ENCODE assay signal across 16 cellular contexts in the genomic region with DNA sequence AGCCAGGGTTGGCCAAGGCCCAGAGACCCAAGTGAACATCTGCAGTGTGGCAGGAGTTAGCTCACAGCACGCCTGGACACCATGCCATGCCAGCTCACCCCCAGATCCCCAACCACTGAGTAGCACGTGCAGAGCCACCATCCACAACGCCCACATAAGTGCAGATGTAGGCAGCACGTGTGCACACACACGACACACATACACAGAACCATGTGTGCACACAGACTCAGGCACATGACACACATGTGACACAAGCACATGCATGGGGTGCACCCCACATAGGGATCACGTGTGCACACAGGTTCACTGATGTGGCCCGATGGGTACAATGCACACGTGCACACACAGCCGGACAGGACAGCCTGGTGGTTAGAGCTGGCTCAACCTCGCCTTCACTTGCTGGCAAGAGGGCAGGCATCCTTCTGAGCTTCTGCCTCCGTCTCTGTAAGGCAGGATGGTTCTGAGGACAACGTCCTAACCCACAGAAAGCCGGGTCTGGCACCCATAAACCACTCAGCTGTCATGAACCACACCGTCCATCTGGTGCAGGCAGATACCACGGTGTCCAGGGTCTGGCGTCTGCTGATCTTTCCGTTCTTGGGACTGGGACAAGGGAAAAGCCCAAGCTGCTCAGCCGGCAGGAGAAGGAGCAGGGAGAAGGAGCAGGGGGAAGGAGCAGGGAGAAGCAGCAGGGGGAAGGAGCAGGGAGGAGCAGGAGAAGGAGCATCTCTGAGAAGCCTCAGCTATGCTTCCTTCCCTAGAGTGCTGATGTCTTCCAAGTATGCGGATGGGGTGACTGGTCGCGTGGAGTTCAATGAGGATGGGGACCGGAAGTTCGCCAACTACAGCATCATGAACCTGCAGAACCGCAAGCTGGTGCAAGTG. TPM values are rescaled to one million over a fixed set of nuclear protein-coding genes. Genes with fewer than 3 reads are reported as not detected.
DNase-seq lines count a peak whose midpoint lies in the region; FAIRE-seq and TF ChIP-seq lines count a peak whose summit lies in the region.
"Had no signal": no experiment of that assay in that cellular context is flagged by ENCODE, and none has a peak within 500 bp of the region (broad histone marks: within the 10 kb centered on the region; RNA-seq: fewer than 3 reads in every experiment).

No MANE protein-coding gene starts in this region.

- no peaks in the 10 kb centered on the region for H3K36me3 ChIP-seq in BLaER1 treated with 17β-estradiol and CSF1 and Interleukin-3, amounts not matched to agents 10 nM and 100 nM
- H3K36me3 ChIP-seq in MM.1S (replicated peaks; ENCODE audit: insufficient read depth, low read length) (no peaks in the 10 kb centered on the region), endothelial cell of umbilical vein (ENCODE audit: control insufficient read depth in 2 of 2, extremely low read depth in 1 of 2, insufficient read depth in 2 of 2, low read length in 2 of 2) (no peaks in the 10 kb centered on the region)
- H3K36me3 ChIP-seq: thyroid gland had no signal

- DNase-seq in MM.1S: peak; percentile 3
- DNase-seq in endothelial cell of umbilical vein (ENCODE audit: low read depth, low spot score): no peak
- DNase-seq in nephron progenitor cell: no peak
- no peak for DNase-seq in AG08396 (ENCODE audit: low spot score)
- no peak for DNase-seq in COLO668 (lab: John Stamatoyannopoulos, UW; ENCODE audit: unreplicated experiment)
- DNase-seq: activated B cell treated with CpG ODN at 0.5 μM for 24 hours, NCI-H1930, NCI-H524 treated with DMSO at 0.1 percent for 48 hours, thyroid gland had no signal

- TF ChIP-seq CTCF in MM.1S (IDR thresholded peaks at IDR 0.05; ENCODE audit: low read length) (no peak), endothelial cell of umbilical vein (IDR thresholded peaks at IDR 0.05; ENCODE audit: extremely low read depth in 1 of 2, insufficient read depth in 1 of 2, low read depth in 1 of 2, low read length in 2 of 2) (no peak), nephron progenitor cell (IDR thresholded peaks at IDR 0.05) (no peak)

- no peaks in the 10 kb centered on the region for H3K9me3 ChIP-seq in BLaER1 treated with 17β-estradiol and CSF1 and Interleukin-3, amounts not matched to agents 10 nM and 100 nM (replicated peaks in 1 of 11)
- H3K9me3 ChIP-seq in MM.1S (replicated peaks; ENCODE audit: insufficient read depth, low read length): no peaks in the 10 kb centered on the region
- H3K9me3 ChIP-seq in endothelial cell of umbilical vein (replicated peaks; ENCODE audit: control insufficient read depth, insufficient read depth, low read length): no peaks in the 10 kb centered on the region
- H3K9me3 ChIP-seq: mucosa of descending colon, thyroid gland had no signal

- FAIRE-seq in endothelial cell of umbilical vein (lab: Jason Lieb, UNC): no peak

- peaks cover 0 to 31% (median 6%) of the 10 kb centered on the region in 11 experiments; a peak in 6 of 22 replicates for H4K20me1 ChIP-seq in BLaER1 treated with 17β-estradiol and CSF1 and Interleukin-3, amounts not matched to agents 10 nM and 100 nM
- no peaks in the 10 kb centered on the region for H4K20me1 ChIP-seq in MM.1S (ENCODE audit: insufficient read depth, low read length)
- no peaks in the 10 kb centered on the region for H4K20me1 ChIP-seq in endothelial cell of umbilical vein (replicated peaks; ENCODE audit: control insufficient read depth, extremely low read depth, insufficient read depth, low read length)

- H3F3A ChIP-seq in MM.1S (ENCODE audit: insufficient read depth, low read length): no peaks in the 10 kb centered on the region

- H3K9me3 Mint-ChIP-seq in nephron progenitor cell: no peaks in the 10 kb centered on the region
- H3K9me3 Mint-ChIP-seq: activated B cell treated with CpG ODN at 0.5 μM for 24 hours had no signal

- H3K9ac ChIP-seq in BLaER1 treated with 17β-estradiol and CSF1 and Interleukin-3, amounts not matched to agents 10 nM and 100 nM: peak overlapping the region in 1 of 11 experiments; percentile 24; a peak in 1 of 22 replicates
- no peak overlapping the region for H3K9ac ChIP-seq in MM.1S (ENCODE audit: low read length)
- no peak overlapping the region for H3K9ac ChIP-seq in endothelial cell of umbilical vein (replicated peaks; ENCODE audit: extremely low read depth, insufficient read depth, low read length)

- no peaks in the 10 kb centered on the region for H3K9me1 ChIP-seq in endothelial cell of umbilical vein (replicated peaks; ENCODE audit: control insufficient read depth, extremely low read depth, insufficient read depth, low read length)

- no peak overlapping the region for H3K27ac Mint-ChIP-seq in nephron progenitor cell
- H3K27ac Mint-ChIP-seq: activated B cell treated with CpG ODN at 0.5 μM for 24 hours had no signal

- no peaks in the 10 kb centered on the region for H3K9me2 ChIP-seq in MM.1S (replicated peaks; ENCODE audit: insufficient read depth, low read length)

- CTCF ChIA-PET in endothelial cell of umbilical vein (lab: Charles Lee): interaction anchor here (1.1 to 2.1 kb wide), 4 partner anchors 8 to 77 kb away, joined by 3 to 5 read pairs (median 4); a partner anchor contains a TSS

- H3K27me3 Mint-ChIP-seq in nephron progenitor cell (ENCODE audit: low read depth, poor library complexity): peaks cover 86% of the 10 kb centered on the region

- POLR2A ChIA-PET in endothelial cell of umbilical vein (lab: Charles Lee): interaction anchor here (1.3 kb wide), 1 partner anchor 83 kb away, joined by 4 read pairs; a partner anchor contains a TSS

- TF ChIP-seq POLR2A in endothelial cell of umbilical vein (IDR thresholded peaks at IDR 0.05; ENCODE audit: low read depth, low read length): no peak

- H3K27ac ChIP-seq in BLaER1 treated with 17β-estradiol and CSF1 and Interleukin-3, amounts not matched to agents 10 nM and 100 nM: no peak overlapping the region
- H3K27ac ChIP-seq in MM.1S (ENCODE audit: low read length) (no peak overlapping the region), endothelial cell of umbilical vein (ENCODE audit: insufficient read depth, low read depth, low read length) (no peak overlapping the region)
- H3K27ac ChIP-seq: thyroid gland had no signal

- no peak overlapping the region for H3K4me3 ChIP-seq in BLaER1 treated with 17β-estradiol and CSF1 and Interleukin-3, amounts not matched to agents 10 nM and 100 nM
- H3K4me3 ChIP-seq in MM.1S (ENCODE audit: low read length): no peak overlapping the region
- H3K4me3 ChIP-seq in endothelial cell of umbilical vein (replicated peaks in 1 of 3; ENCODE audit: insufficient read depth in 1 of 3, low read depth in 1 of 3, low read length in 3 of 3): no peak overlapping the region
- H3K4me3 ChIP-seq: mucosa of descending colon, thyroid gland had no signal

- BruUV-seq in endothelial cell of umbilical vein (replicated peaks; lab: Mats Ljungman, UMichigan): no TSS peak

- H3K36me3 Mint-ChIP-seq in nephron progenitor cell (ENCODE audit: low read depth): no peaks in the 10 kb centered on the region

- intact Hi-C loops in endothelial cell of umbilical vein (cut with micrococcal nuclease): no loop called here

- H3K27me3 ChIP-seq in BLaER1 treated with 17β-estradiol and CSF1 and Interleukin-3, amounts not matched to agents 10 nM and 100 nM: peaks cover 0 to 17% (median 0%) of the 10 kb centered on the region in 11 experiments; a peak in 4 of 22 replicates
- peaks cover 49% of the 10 kb centered on the region for H3K27me3 ChIP-seq in MM.1S (replicated peaks; ENCODE audit: insufficient read depth, low read length)
- H3K27me3 ChIP-seq in endothelial cell of umbilical vein (ENCODE audit: control insufficient read depth in 2 of 2, insufficient read depth in 2 of 2, low read length in 2 of 2): peaks cover 10 to 21% of the 10 kb centered on the region in 2 experiments

- H2AFZ ChIP-seq in MM.1S (ENCODE audit: low read length) (no peak overlapping the region), endothelial cell of umbilical vein (ENCODE audit: low read depth, low read length) (no peak overlapping the region)

- H3K4me3 Mint-ChIP-seq in nephron progenitor cell: no peak overlapping the region

- H3K4me1 Mint-ChIP-seq in nephron progenitor cell: no peaks in the 10 kb centered on the region

- H3K4me1 ChIP-seq in BLaER1 treated with 17β-estradiol and CSF1 and Interleukin-3, amounts not matched to agents 10 nM and 100 nM: peaks cover 6 to 39% (median 31%) of the 10 kb centered on the region in 10 experiments
- H3K4me1 ChIP-seq in MM.1S (ENCODE audit: low read length): peaks cover 23% of the 10 kb centered on the region
- no peaks in the 10 kb centered on the region for H3K4me1 ChIP-seq in endothelial cell of umbilical vein (ENCODE audit: control insufficient read depth, extremely low read depth, insufficient read depth, low read length)

- H3K79me2 ChIP-seq in MM.1S (ENCODE audit: low read length): no peaks in the 10 kb centered on the region
- no peaks in the 10 kb centered on the region for H3K79me2 ChIP-seq in endothelial cell of umbilical vein (ENCODE audit: control insufficient read depth, insufficient read depth, low read length)

- H3K4me2 ChIP-seq in BLaER1 treated with 17β-estradiol and CSF1 and Interleukin-3, amounts not matched to agents 10 nM and 100 nM: peak overlapping the region in 10 of 11 experiments; percentile 70 to 97 (median 90); a peak in 19 of 22 replicates
- no peak overlapping the region for H3K4me2 ChIP-seq in MM.1S (ENCODE audit: low read depth, low read length)
- H3K4me2 ChIP-seq in endothelial cell of umbilical vein (ENCODE audit: insufficient read depth, low read length): no peak overlapping the region

- dilution Hi-C loops in endothelial cell of umbilical vein (cut with MboI; ENCODE audit: extremely low pct_ligation_motif_present, low sequenced_read_pairs): no loop called here

RNA-seq across cellular contexts. Expression of a gene that starts 12.0 kb away (rescaled TPM):
- not detected in 2 replicates for total RNA-seq in endothelial cell of umbilical vein
- polyA plus RNA-seq in endothelial cell of umbilical vein: 0.08 TPM in 1 of 2 replicates, not detected in the other
- not detected in 2 replicates for polyA plus RNA-seq in endothelial cell of umbilical vein (2011; cell fraction: cytosol; rRNA removed)
- polyA plus RNA-seq in endothelial cell of umbilical vein (2011; cell fraction: nucleus; rRNA removed): not detected in 2 replicates
- not detected in 2 replicates for polyA plus RNA-seq in endothelial cell of umbilical vein (2012)
- not detected in 2 replicates for polyA minus RNA-seq in endothelial cell of umbilical vein
- polyA minus RNA-seq in endothelial cell of umbilical vein (2011; cell fraction: cytosol; rRNA and poly(A)+ RNA removed): 3.0 TPM
- polyA minus RNA-seq in endothelial cell of umbilical vein (2011; cell fraction: nucleus; rRNA and poly(A)+ RNA removed): not detected in 2 replicates
- total RNA-seq: dermis microvascular lymphatic vessel endothelial cell, fibroblast of lung, left cardiac atrium, osteocyte, thyroid gland had no signal
- polyA plus RNA-seq: fibroblast of lung had no signal

RNA-seq across cellular contexts. Expression of a gene that starts 14.0 kb away (rescaled TPM):
- not detected in 2 replicates for total RNA-seq in endothelial cell of umbilical vein
- not detected in 2 replicates for polyA plus RNA-seq in endothelial cell of umbilical vein
- not detected in 2 replicates for polyA plus RNA-seq in endothelial cell of umbilical vein (2011; cell fraction: cytosol; rRNA removed)
- not detected in 2 replicates for polyA plus RNA-seq in endothelial cell of umbilical vein (2011; cell fraction: nucleus; rRNA removed)
- not detected in 2 replicates for polyA plus RNA-seq in endothelial cell of umbilical vein (2012)
- polyA minus RNA-seq in endothelial cell of umbilical vein: not detected in 2 replicates
- polyA minus RNA-seq in endothelial cell of umbilical vein (2011; cell fraction: cytosol; rRNA and poly(A)+ RNA removed): not detected
- not detected in 2 replicates for polyA minus RNA-seq in endothelial cell of umbilical vein (2011; cell fraction: nucleus; rRNA and poly(A)+ RNA removed)
- total RNA-seq: activated B cell treated with CpG ODN at 0.5 μM for 24 hours, dermis microvascular lymphatic vessel endothelial cell, fibroblast of lung, HT-29, left cardiac atrium, osteocyte, thyroid gland had no signal
- polyA plus RNA-seq: fibroblast of lung had no signal

RNA-seq across cellular contexts. Expression of a gene that starts 18.9 kb away (rescaled TPM):
- total RNA-seq in endothelial cell of umbilical vein: not detected in 2 replicates
- not detected in 2 replicates for polyA plus RNA-seq in endothelial cell of umbilical vein
- polyA plus RNA-seq in endothelial cell of umbilical vein (2011; cell fraction: cytosol; rRNA removed): not detected in 2 replicates
- polyA plus RNA-seq in endothelial cell of umbilical vein (2011; cell fraction: nucleus; rRNA removed): 0.13 and 0.18 TPM in 2 replicates
- polyA plus RNA-seq in endothelial cell of umbilical vein (2012): 0.14 and 0.48 TPM in 2 replicates
- polyA minus RNA-seq in endothelial cell of umbilical vein: 0.04 TPM in 1 of 2 replicates, not detected in the other
- 2.7 TPM for polyA minus RNA-seq in endothelial cell of umbilical vein (2011; cell fraction: cytosol; rRNA and poly(A)+ RNA removed)
- polyA minus RNA-seq in endothelial cell of umbilical vein (2011; cell fraction: nucleus; rRNA and poly(A)+ RNA removed): not detected in 2 replicates
- total RNA-seq: dermis microvascular lymphatic vessel endothelial cell, left cardiac atrium, osteocyte, thyroid gland had no signal

RNA-seq across cellular contexts. Expression of a gene that starts 30.5 kb away (rescaled TPM):
- total RNA-seq in endothelial cell of umbilical vein: 69.2 and 70.0 TPM in 2 replicates
- 44.8 and 57.5 TPM in 2 replicates for polyA plus RNA-seq in endothelial cell of umbilical vein
- polyA plus RNA-seq in endothelial cell of umbilical vein (2011; cell fraction: cytosol; rRNA removed): 20.7 and 26.9 TPM in 2 replicates
- polyA plus RNA-seq in endothelial cell of umbilical vein (2011; cell fraction: nucleus; rRNA removed): 210 and 226 TPM in 2 replicates
- 36.4 and 41.9 TPM in 2 replicates for polyA plus RNA-seq in endothelial cell of umbilical vein (2012)
- polyA minus RNA-seq in endothelial cell of umbilical vein: 30.7 and 36.8 TPM in 2 replicates
- 81.3 TPM for polyA minus RNA-seq in endothelial cell of umbilical vein (2011; cell fraction: cytosol; rRNA and poly(A)+ RNA removed)
- polyA minus RNA-seq in endothelial cell of umbilical vein (2011; cell fraction: nucleus; rRNA and poly(A)+ RNA removed): 51.5 and 52.1 TPM in 2 replicates

RNA-seq across cellular contexts. Expression of a gene that starts 30.6 kb away (rescaled TPM):
- total RNA-seq in endothelial cell of umbilical vein: 89.0 and 90.5 TPM in 2 replicates
- 146 and 162 TPM in 2 replicates for polyA plus RNA-seq in endothelial cell of umbilical vein
- polyA plus RNA-seq in endothelial cell of umbilical vein (2011; cell fraction: cytosol; rRNA removed): 105 and 133 TPM in 2 replicates
- 40.9 and 47.5 TPM in 2 replicates for polyA plus RNA-seq in endothelial cell of umbilical vein (2011; cell fraction: nucleus; rRNA removed)
- polyA plus RNA-seq in endothelial cell of umbilical vein (2012): 64.0 and 77.7 TPM in 2 replicates
- polyA minus RNA-seq in endothelial cell of umbilical vein: 21.4 and 27.1 TPM in 2 replicates
- 54.2 TPM for polyA minus RNA-seq in endothelial cell of umbilical vein (2011; cell fraction: cytosol; rRNA and poly(A)+ RNA removed)
- 7.1 and 9.3 TPM in 2 replicates for polyA minus RNA-seq in endothelial cell of umbilical vein (2011; cell fraction: nucleus; rRNA and poly(A)+ RNA removed)

Comparison
In these comparisons a context has a peak if more than half of its experiments do, and no peak if none do; other contexts are left out.
1. H3K4me2 ChIP-seq: peak in BLaER1 treated with 17β-estradiol and CSF1 and Interleukin-3, amounts not matched to agents 10 nM and 100 nM (10 of 11); none in MM.1S (single experiment) and endothelial cell of umbilical vein (single experiment).